In the genomic region with DNA sequence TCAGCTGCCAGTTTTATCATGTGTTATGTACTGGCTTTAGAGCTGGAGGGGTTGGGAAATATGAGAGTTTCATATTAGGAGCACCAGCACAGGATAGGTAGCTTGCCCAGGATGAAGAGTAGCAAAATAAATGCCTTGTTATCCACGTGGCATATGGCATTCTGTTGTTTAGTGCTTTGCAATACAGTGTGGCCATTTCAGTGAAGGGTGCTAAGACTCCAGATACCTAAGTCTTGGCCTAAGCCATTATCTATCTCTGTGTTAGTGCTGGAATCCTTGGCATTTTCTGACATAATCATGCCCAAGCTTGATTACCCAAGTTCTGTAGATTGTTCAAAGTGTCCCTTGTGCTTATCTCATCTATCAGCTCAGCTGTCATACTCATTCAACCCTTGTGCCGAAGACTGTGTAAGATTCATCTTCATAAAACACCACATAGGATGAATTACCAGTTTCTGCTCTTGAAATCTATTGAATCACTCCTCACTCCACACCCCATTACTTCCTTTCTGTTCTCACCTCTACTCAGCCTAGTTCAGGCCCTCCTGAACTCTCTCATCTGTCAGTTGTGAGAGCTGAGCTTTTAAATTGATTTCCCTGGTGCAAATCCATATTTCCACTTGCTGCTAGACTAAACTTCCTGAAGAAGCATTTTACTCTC, we compare ENCODE assay signal across 21 cellular contexts.
DNase-seq lines count a peak whose midpoint lies in the region; ATAC-seq and TF ChIP-seq lines count a peak whose summit lies in the region.
"Had no signal": no experiment of that assay in that cellular context is flagged by ENCODE, and none has a peak within 500 bp of the region (broad histone marks: within the 10 kb centered on the region; RNA-seq: fewer than 3 reads in every experiment).

No MANE protein-coding gene starts in this region.

- peak; percentile 7 for ATAC-seq in omental fat pad (ENCODE audit: low FRiP score)
- ATAC-seq in GM19351 (IDR thresholded peaks at IDR 0.05; ENCODE audit: unreplicated experiment) = no peak
- no peak for ATAC-seq in GM18517 (IDR thresholded peaks at IDR 0.05; ENCODE audit: unreplicated experiment)
- ATAC-seq: naive thymus-derived CD4-positive, alpha-beta T cell had no signal

- no peak overlapping the region for H3K4me3 ChIP-seq in AG10803 (ENCODE audit: low read length)
- H3K4me3 ChIP-seq: dorsolateral prefrontal cortex, stomach, tibial nerve had no signal

- no peak for TF ChIP-seq CTCF in AG10803 (conservative IDR thresholded peaks at IDR 0.05; ENCODE audit: low read length)
- no peak for TF ChIP-seq CTCF in omental fat pad (IDR thresholded peaks at IDR 0.05)

- H3K27ac ChIP-seq in epithelial cell of prostate = peak overlapping the region; percentile 74
- H3K27ac ChIP-seq: C4-2B, dorsolateral prefrontal cortex, KMS-11, stomach, tibial nerve had no signal

- DNase-seq in AG10803 (ENCODE audit: low read depth) = peak; percentile 12
- DNase-seq in NCI-H226 = peak; percentile 68
- no peak for DNase-seq in epithelial cell of prostate (ENCODE audit: low read depth, low spot score)
- DNase-seq in omental fat pad (ENCODE audit: low spot score) = no peak
- DNase-seq in NCI-H774 (lab: John Stamatoyannopoulos, UW) = no peak
- no peak for DNase-seq in EL
- DNase-seq: activated CD4-positive, alpha-beta memory T cell treated with anti-CD3 and anti-CD28 coated beads for 36 hours; activated gamma-delta T cell treated with Interleukin-2 at 50 U/mL for 16 hours; activated T-cell treated with anti-CD3 and anti-CD28 coated beads for 4 hours; amniotic stem cell; dorsolateral prefrontal cortex; naive thymus-derived CD4-positive, alpha-beta T cell; NCI-H1694 treated with DMSO at 0.1 percent for 48 hours; NCI-H748 treated with DMSO at 0.1 percent for 48 hours; SHP77; stomach had no signal

Comparison
In these comparisons a context has a peak if more than half of its experiments do, and no peak if none do; other contexts are left out.
1. DNase-seq: peak in AG10803 (single experiment) and NCI-H226 (single experiment); none in epithelial cell of prostate (single experiment), omental fat pad (single experiment), NCI-H774 (single experiment) and EL (single experiment).